ENCODE assay signal across 9 cellular contexts in genomic region chr15:96889734-96890480, GRCh38.
DNase-seq lines count a peak whose midpoint lies in the region; ATAC-seq and TF ChIP-seq lines count a peak whose summit lies in the region.
"Had no signal": no experiment of that assay in that cellular context is flagged by ENCODE, and none has a peak within 500 bp of the region (broad histone marks: within the 10 kb centered on the region; RNA-seq: fewer than 3 reads in every experiment).

No MANE protein-coding gene starts in this region.

- no peaks in the 10 kb centered on the region for H3K36me3 Mint-ChIP-seq in effector memory CD8-positive, alpha-beta T cell (ENCODE audit: insufficient read depth)

- peaks cover 3 to 5% of the 10 kb centered on the region in 2 donors for H3K4me1 Mint-ChIP-seq in effector memory CD8-positive, alpha-beta T cell (ENCODE audit: low read depth in 2 of 2)

- no peak for TF ChIP-seq CTCF in NB4 (IDR thresholded peaks at IDR 0.05; ENCODE audit: low read depth, low read length)
- TF ChIP-seq CTCF in gastrocnemius medialis (IDR thresholded peaks at IDR 0.05 in 4 of 5, conservative IDR thresholded peaks at IDR 0.05 in 1 of 5), result no peak

- H3K4me3 Mint-ChIP-seq in effector memory CD8-positive, alpha-beta T cell, result peak overlapping the region; percentile 77 to 79

- H3K36me3 ChIP-seq in gastrocnemius medialis, result no peaks in the 10 kb centered on the region

- H3K27ac ChIP-seq in gastrocnemius medialis, result no peak overlapping the region

- TF ChIP-seq POLR2A in NB4 (IDR thresholded peaks at IDR 0.05; ENCODE audit: extremely low read depth, insufficient read length), result no peak
- no peak for TF ChIP-seq POLR2A in gastrocnemius medialis (IDR thresholded peaks at IDR 0.05)

- H3K4me1 ChIP-seq in gastrocnemius medialis, result no peaks in the 10 kb centered on the region

- ATAC-seq in GM18867 (IDR thresholded peaks at IDR 0.05; ENCODE audit: unreplicated experiment) (peak; percentile 66), gastrocnemius medialis (no peak), HG03196 (IDR thresholded peaks at IDR 0.05; ENCODE audit: unreplicated experiment) (no peak), HG03520 (IDR thresholded peaks at IDR 0.05; ENCODE audit: unreplicated experiment) (no peak)
- ATAC-seq in effector memory CD8-positive, alpha-beta T cell (replicated peaks), result no peak

- H3K4me3 ChIP-seq in NB4 (ENCODE audit: low read depth, low read length) (peak overlapping the region; percentile 43), gastrocnemius medialis (peak overlapping the region; percentile 37 to 51 (median 42))

- H3K9me3 Mint-ChIP-seq in effector memory CD8-positive, alpha-beta T cell, result peaks cover 0 to 8% of the 10 kb centered on the region in 2 donors

- DNase-seq in NB4 (ENCODE audit: low read depth), result peak; percentile 43
- no peak for DNase-seq in effector memory CD8-positive, alpha-beta T cell
- DNase-seq in gastrocnemius medialis, result no peak
- DNase-seq in NCI-H345 (lab: John Stamatoyannopoulos, UW), result no peak
- no peak for DNase-seq in middle frontal gyrus (ENCODE audit: extremely low spot score, low spot score)
- DNase-seq: hypothalamus had no signal

- in situ Hi-C loops in gastrocnemius medialis (cut with MboI; ENCODE audit: low sequenced_read_pairs in 4 of 4), result loop anchor here in 1 of 4 donors (25.0 kb wide), 1 partner anchor 528 kb away; no protein-coding TSS in a partner anchor

- H3K27ac Mint-ChIP-seq in effector memory CD8-positive, alpha-beta T cell, result peak overlapping the region; percentile 75 to 81

- no peaks in the 10 kb centered on the region for H3K27me3 ChIP-seq in gastrocnemius medialis

- no peaks in the 10 kb centered on the region for H3K27me3 Mint-ChIP-seq in effector memory CD8-positive, alpha-beta T cell

- intact Hi-C loops in gastrocnemius medialis (cut with DNase I; ENCODE audit: low total_unique reads), result loop anchor here (5.0 to 10.0 kb wide), 3 partner anchors 533 to 1635 kb away; no protein-coding TSS in a partner anchor

- no peaks in the 10 kb centered on the region for H3K9me3 ChIP-seq in gastrocnemius medialis
